8 cellular contexts compared by ENCODE assay signal in the genomic region with DNA sequence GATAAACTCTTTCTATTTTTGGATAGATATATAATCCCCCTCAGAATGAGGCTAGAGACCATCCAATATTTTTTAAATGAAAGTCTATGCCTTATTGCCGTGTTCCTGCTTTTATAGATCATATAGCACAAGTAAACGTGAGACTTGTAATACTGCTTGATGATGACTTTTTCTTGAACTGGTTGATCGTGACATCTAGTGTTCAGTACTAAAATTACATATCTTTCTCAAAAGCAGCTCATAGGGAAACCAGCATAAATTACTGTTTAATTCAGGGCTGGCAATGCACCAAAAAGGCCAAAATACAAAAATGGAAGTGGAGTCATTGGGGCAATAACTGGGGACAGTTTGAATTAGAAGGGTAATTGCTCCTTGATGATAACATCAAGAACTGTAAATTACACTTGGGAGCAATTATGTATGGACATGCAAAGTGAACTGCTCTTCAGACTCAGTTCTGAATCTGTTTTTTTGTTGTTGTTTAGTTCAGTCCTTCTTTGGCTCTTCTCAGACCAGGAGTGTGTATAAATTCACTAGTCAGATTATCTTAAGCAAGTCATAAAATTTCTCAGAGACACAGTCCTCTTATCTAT.
DNase-seq lines count a peak whose midpoint lies in the region; ATAC-seq, FAIRE-seq and TF ChIP-seq lines count a peak whose summit lies in the region.

No MANE protein-coding gene starts in this region.

- peak; percentile 15; the same call in 1 of the 2 replicates for TF ChIP-seq CTCF in GM12874 (IDR thresholded peaks at IDR 0.05; ENCODE audit: insufficient read depth, low read depth, low read length)
- TF ChIP-seq CTCF in K562 (IDR thresholded peaks at IDR 0.05 in 2 of 3, conservative IDR thresholded peaks at IDR 0.05 in 1 of 3; ENCODE audit: insufficient read depth in 2 of 3, low read depth in 1 of 3, low read length in 3 of 3), result peak in 2 of 3 experiments; percentile 41 to 62; a peak in 4 of 6 replicates

- no peaks in the 10 kb centered on the region for H3K36me3 ChIP-seq in K562 (ENCODE audit: control insufficient read depth, insufficient read depth, low read length)

- FAIRE-seq in K562 (lab: Jason Lieb, UNC), result peak; percentile 74

- H3K4me2 ChIP-seq in K562 (ENCODE audit: insufficient read depth, low read length), result no peak overlapping the region

- 0 out of 2 replicates have a peak, but pooled peaks cover 2% of the 10 kb centered on the region for H4K20me1 ChIP-seq in K562 (replicated peaks; ENCODE audit: control insufficient read depth, insufficient read depth, low read length)

- ATAC-seq in K562 (peak; percentile 63; the same call in 2 of the 3 replicates), HG02884 (IDR thresholded peaks at IDR 0.05; ENCODE audit: unreplicated experiment) (no peak)

- no peak for TF ChIP-seq EP300 in K562 (IDR thresholded peaks at IDR 0.05; ENCODE audit: low read length)

- H3K27me3 ChIP-seq in K562 (ENCODE audit: control insufficient read depth in 2 of 2, insufficient read depth in 2 of 2, low read length in 2 of 2), result no peaks in the 10 kb centered on the region

- no peak for TF ChIP-seq POLR2A in K562 (conservative IDR thresholded peaks at IDR 0.05)

- DNase-seq in A172 (ENCODE audit: low spot score) (peak; percentile 58), NCI-H2227 (lab: John Stamatoyannopoulos, UW; ENCODE audit: unreplicated experiment) (peak; percentile 31), K562 (ENCODE audit: extremely low read depth in 1 of 4, low spot score in 3 of 4) (peak in 2 of 4 experiments; percentile 12 to 27), kidney tubule cell (ENCODE audit: low spot score) (peak; percentile 71), OCI-M2 (lab: John Stamatoyannopoulos, UW; ENCODE audit: unreplicated experiment) (no peak)
- no peak for DNase-seq in stimulated activated CD8-positive, alpha-beta memory T cell treated with anti-CD3 and anti-CD28 coated beads, Interleukin-4, amount 100 ng/mL, for 48 hours

- H3K9me1 ChIP-seq in K562 (ENCODE audit: control insufficient read depth, insufficient read depth, low read length), result no peaks in the 10 kb centered on the region

- H3K27ac ChIP-seq in K562 (ENCODE audit: extremely low read depth, low read depth, low read length), result no peak overlapping the region

- H2AFZ ChIP-seq in K562 (ENCODE audit: low read depth, low read length), result no peak overlapping the region

- no peaks in the 10 kb centered on the region for H3K4me1 ChIP-seq in K562 (replicated peaks in 1 of 2; ENCODE audit: control insufficient read depth in 2 of 2, insufficient read depth in 2 of 2, low read length in 2 of 2)

- peak; percentile 75 to 77 for TF ChIP-seq RAD21 in K562 (CRISPR knock-in tag; conservative IDR thresholded peaks at IDR 0.05 in 1 of 2, IDR thresholded peaks at IDR 0.05 in 1 of 2)

- H3K9ac ChIP-seq in K562 (ENCODE audit: insufficient read depth in 1 of 2, low read depth in 2 of 2, low read length in 2 of 2), result no peak overlapping the region

- H3K79me2 ChIP-seq in K562 (ENCODE audit: control insufficient read depth, insufficient read depth, low read length), result no peaks in the 10 kb centered on the region

- POLR2A ChIA-PET in K562 (lab: Yijun Ruan, JAX), result interaction anchor here (0.6 to 1.0 kb wide), 2 partner anchors 12 to 20 kb away, joined by 3 to 5 read pairs; no protein-coding TSS in a partner anchor

- no peak overlapping the region for H3K4me3 ChIP-seq in K562

- H3K9me3 ChIP-seq in K562 (replicated peaks; ENCODE audit: control insufficient read depth, insufficient read depth, low read depth, low read length), result no peaks in the 10 kb centered on the region

- intact Hi-C loops in K562 (cut with micrococcal nuclease), result loop anchor here (2.0 to 10.0 kb wide), 7 partner anchors 323 to 763 kb away; partner anchors contain the start of gene THSD4

- BruUV-seq in K562 (replicated peaks; lab: Mats Ljungman, UMichigan), result no TSS peak

- in situ Hi-C loops in K562 (cut with MboI), result loop anchor here (10.0 kb wide), 1 partner anchor 326 kb away; the partner anchor contains the start of gene THSD4

- CTCF ChIA-PET in K562 (lab: Yijun Ruan, JAX; ENCODE audit: low intra/inter-chr PET ratio), result interaction anchor here (0.5 to 1.7 kb wide), 7 partner anchors 17 to 651 kb away, joined by 3 to 10 read pairs (median 3); partner anchors contain the start of gene THSD4

- WGBS in K562 (ENCODE audit: insufficient coverage, low coverage, missing lambda C conversion rate), result 2% methylated on average over 3 of the region's 3 CpGs

TF ChIP-seq in K562, 482 proteins besides CTCF, POLR2A, EP300 and RAD21:
- TF ChIP-seq, protein P1, sequence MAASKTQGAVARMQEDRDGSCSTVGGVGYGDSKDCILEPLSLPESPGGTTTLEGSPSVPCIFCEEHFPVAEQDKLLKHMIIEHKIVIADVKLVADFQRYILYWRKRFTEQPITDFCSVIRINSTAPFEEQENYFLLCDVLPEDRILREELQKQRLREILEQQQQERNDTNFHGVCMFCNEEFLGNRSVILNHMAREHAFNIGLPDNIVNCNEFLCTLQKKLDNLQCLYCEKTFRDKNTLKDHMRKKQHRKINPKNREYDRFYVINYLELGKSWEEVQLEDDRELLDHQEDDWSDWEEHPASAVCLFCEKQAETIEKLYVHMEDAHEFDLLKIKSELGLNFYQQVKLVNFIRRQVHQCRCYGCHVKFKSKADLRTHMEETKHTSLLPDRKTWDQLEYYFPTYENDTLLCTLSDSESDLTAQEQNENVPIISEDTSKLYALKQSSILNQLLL (CRISPR knock-in tag; IDR thresholded peaks at IDR 0.05; ENCODE audit: borderline replicate concordance), result no peak
- TF ChIP-seq, protein P2, sequence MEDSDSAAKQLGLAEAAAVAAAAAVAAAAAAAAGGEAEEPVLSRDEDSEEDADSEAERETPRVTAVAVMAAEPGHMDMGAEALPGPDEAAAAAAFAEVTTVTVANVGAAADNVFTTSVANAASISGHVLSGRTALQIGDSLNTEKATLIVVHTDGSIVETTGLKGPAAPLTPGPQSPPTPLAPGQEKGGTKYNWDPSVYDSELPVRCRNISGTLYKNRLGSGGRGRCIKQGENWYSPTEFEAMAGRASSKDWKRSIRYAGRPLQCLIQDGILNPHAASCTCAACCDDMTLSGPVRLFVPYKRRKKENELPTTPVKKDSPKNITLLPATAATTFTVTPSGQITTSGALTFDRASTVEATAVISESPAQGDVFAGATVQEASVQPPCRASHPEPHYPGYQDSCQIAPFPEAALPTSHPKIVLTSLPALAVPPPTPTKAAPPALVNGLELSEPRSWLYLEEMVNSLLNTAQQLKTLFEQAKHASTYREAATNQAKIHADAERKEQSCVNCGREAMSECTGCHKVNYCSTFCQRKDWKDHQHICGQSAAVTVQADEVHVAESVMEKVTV (CRISPR knock-in tag; IDR thresholded peaks at IDR 0.05), result 0 out of 2 replicates have a peak, but pooled peaks have one; percentile 41
- TF ChIP-seq, protein P3, sequence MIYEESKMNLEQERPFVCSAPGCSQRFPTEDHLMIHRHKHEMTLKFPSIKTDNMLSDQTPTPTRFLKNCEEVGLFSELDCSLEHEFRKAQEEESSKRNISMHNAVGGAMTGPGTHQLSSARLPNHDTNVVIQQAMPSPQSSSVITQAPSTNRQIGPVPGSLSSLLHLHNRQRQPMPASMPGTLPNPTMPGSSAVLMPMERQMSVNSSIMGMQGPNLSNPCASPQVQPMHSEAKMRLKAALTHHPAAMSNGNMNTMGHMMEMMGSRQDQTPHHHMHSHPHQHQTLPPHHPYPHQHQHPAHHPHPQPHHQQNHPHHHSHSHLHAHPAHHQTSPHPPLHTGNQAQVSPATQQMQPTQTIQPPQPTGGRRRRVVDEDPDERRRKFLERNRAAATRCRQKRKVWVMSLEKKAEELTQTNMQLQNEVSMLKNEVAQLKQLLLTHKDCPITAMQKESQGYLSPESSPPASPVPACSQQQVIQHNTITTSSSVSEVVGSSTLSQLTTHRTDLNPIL (CRISPR knock-in tag; IDR thresholded peaks at IDR 0.05), result no peak
- TF ChIP-seq ZKSCAN3 (CRISPR knock-in tag; IDR thresholded peaks at IDR 0.05) (no peak), NFE2 (IDR thresholded peaks at IDR 0.05; ENCODE audit: low read depth) (no peak), NFIC (IDR thresholded peaks at IDR 0.05) (peak; percentile 18; the same call in 1 of the 2 replicates)

Comparison
In these comparisons a context has a peak if more than half of its experiments do, and no peak if none do; other contexts are left out.
1. DNase-seq: peak in A172 (single experiment), NCI-H2227 (single experiment) and kidney tubule cell (single experiment); none in stimulated activated CD8-positive, alpha-beta memory T cell treated with anti-CD3 and anti-CD28 coated beads, Interleukin-4, amount 100 ng/mL, for 48 hours (single experiment) and OCI-M2 (single experiment).